ENCODE assay signal across 13 cellular contexts in the genomic region with DNA sequence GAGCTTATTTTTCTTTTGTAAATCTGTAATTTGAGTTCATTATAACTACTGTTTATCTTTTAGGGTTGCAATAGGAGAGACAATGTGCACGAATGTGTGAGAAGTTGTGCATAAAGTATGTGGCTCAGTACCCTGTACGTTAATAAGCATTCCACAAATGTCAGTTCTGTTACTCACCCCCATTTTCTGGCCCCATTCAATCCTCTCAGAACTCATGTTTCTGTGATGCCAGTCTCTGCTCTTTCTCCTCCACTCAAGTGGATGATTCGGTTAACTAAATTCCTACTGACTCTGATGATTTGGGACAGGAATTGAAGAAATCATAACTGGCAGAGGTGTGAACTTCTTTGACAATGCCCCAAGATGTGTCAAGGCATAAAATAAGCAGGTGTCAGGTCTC. TPM values are rescaled to one million over a fixed set of nuclear protein-coding genes. Genes with fewer than 3 reads are reported as not detected.
DNase-seq lines count a peak whose midpoint lies in the region; ATAC-seq and TF ChIP-seq lines count a peak whose summit lies in the region.
"Had no signal": no experiment of that assay in that cellular context is flagged by ENCODE, and none has a peak within 500 bp of the region (broad histone marks: within the 10 kb centered on the region; RNA-seq: fewer than 3 reads in every experiment).

No MANE protein-coding gene starts in this region.

- H2BK5ac ChIP-seq in mesendoderm (ENCODE audit: low read length) = peak overlapping the region; percentile 99

- no CpG with 5 or more reads among the region's 3 CpGs for WGBS in mesendoderm (ENCODE audit: extremely low coverage, insufficient coverage, low lambda C conversion rate)

- H4K8ac ChIP-seq in mesendoderm (ENCODE audit: low read depth, low read length) = no peak overlapping the region

- peak overlapping the region; percentile 76 for H2BK120ac ChIP-seq in mesendoderm (ENCODE audit: low read depth, low read length)

- DNase-seq in AG20443 (ENCODE audit: low spot score) (peak; percentile 75), M059J (ENCODE audit: low read depth) (peak; percentile 90), dedifferentiated amniotic fluid mesenchymal stem cell (ENCODE audit: extremely low spot score) (peak; percentile 52), mesendoderm (peak; percentile 85), coronary artery (ENCODE audit: low spot score) (no peak), germinal center (ENCODE audit: low spot score) (no peak)
- DNase-seq: NCI-H2107, trophoblast cell had no signal

- H3K4me3 ChIP-seq in mesendoderm (ENCODE audit: low read length) (no peak overlapping the region), coronary artery (no peak overlapping the region)

- ATAC-seq in GM18867 (IDR thresholded peaks at IDR 0.05; ENCODE audit: unreplicated experiment) (no peak), HG03439 (IDR thresholded peaks at IDR 0.05; ENCODE audit: unreplicated experiment) (no peak)

- H3K36me3 ChIP-seq in mesendoderm (ENCODE audit: control insufficient read depth, insufficient read depth, low read length) = no peaks in the 10 kb centered on the region

- H2AK5ac ChIP-seq in mesendoderm (ENCODE audit: low read length) = peak overlapping the region; percentile 62

- no peak for TF ChIP-seq CTCF in coronary artery (IDR thresholded peaks at IDR 0.05)

- peak overlapping the region; percentile 82 for H3K56ac ChIP-seq in mesendoderm (ENCODE audit: low read length)

- no peak overlapping the region for H4K5ac ChIP-seq in mesendoderm (ENCODE audit: low read length)

- H2BK15ac ChIP-seq in mesendoderm (replicated peaks; ENCODE audit: low read depth) = no peak overlapping the region

- H3K4ac ChIP-seq in mesendoderm (ENCODE audit: low read depth, low read length) = peak overlapping the region; percentile 91

- no peak overlapping the region for H3K23ac ChIP-seq in mesendoderm (ENCODE audit: low read length)

- H3K27ac ChIP-seq in mesendoderm (ENCODE audit: low read depth, low read length) (peak overlapping the region; percentile 98), coronary artery (no peak overlapping the region)
- H3K27ac ChIP-seq: C4-2B, KMS-11 had no signal

- peaks cover 16% of the 10 kb centered on the region for H3K4me1 ChIP-seq in mesendoderm (ENCODE audit: control insufficient read depth, low read depth, low read length)

- peak overlapping the region; percentile 81 for H3K18ac ChIP-seq in mesendoderm (ENCODE audit: low read length)

- H3K79me2 ChIP-seq in mesendoderm (ENCODE audit: control insufficient read depth, insufficient read depth, low read length) = no peaks in the 10 kb centered on the region

- peak overlapping the region; percentile 62 for H3K9ac ChIP-seq in mesendoderm (ENCODE audit: low read length)
- H3K9ac ChIP-seq: KMS-11 had no signal

- no peaks in the 10 kb centered on the region for H3K79me1 ChIP-seq in mesendoderm (ENCODE audit: low read length)

- H3K27me3 ChIP-seq in mesendoderm (ENCODE audit: insufficient read depth, low read length, poor library complexity) = no peaks in the 10 kb centered on the region

- H3K4me2 ChIP-seq in mesendoderm (ENCODE audit: low read length) = no peak overlapping the region
- H3K4me2 ChIP-seq: KMS-11 had no signal

RNA-seq across cellular contexts. Expression of a gene that starts 10.2 kb away (rescaled TPM):
- not detected in 2 replicates for total RNA-seq in M059J (2014; rRNA removed; shearing (Covaris generic))
- polyA plus RNA-seq in mesendoderm (2013, experiment 1 of 2) = 0.60 TPM
- 0.53 TPM for polyA plus RNA-seq in mesendoderm (2013, experiment 2 of 2)
- total RNA-seq: skeletal muscle tissue had no signal

Comparison
In these comparisons a context has a peak if more than half of its experiments do, and no peak if none do; other contexts are left out.
1. DNase-seq: peak in AG20443 (single experiment), M059J (single experiment), dedifferentiated amniotic fluid mesenchymal stem cell (single experiment) and mesendoderm (single experiment); none in coronary artery (single experiment) and germinal center (single experiment).